9 cellular contexts compared by ENCODE assay signal in the genomic region with DNA sequence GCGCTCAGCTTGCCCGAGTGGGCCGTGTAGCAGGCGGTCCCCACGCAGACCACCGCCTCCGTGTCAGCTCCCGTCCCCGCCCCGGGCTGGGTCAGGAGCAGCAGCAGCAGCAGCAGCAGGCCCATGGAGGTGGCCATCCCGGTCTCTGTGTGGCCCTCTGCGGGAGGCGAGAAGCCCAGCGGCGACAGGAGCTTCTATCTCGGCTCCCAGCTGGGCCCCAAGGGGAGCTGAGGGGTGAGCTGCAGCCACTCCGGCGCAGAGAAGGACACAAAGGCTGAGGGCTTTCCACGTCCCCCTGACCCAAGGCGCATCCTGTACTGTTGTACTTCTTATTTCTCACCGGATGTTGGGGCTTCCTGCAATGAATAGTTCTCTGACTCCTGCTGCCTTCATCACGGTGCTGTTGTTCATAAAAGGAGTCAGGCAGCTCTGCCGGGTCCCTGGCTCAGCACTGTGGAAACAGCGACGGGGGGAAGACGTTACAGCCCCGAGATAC. TPM values are rescaled to one million over a fixed set of nuclear protein-coding genes. Genes with fewer than 3 reads are reported as not detected.
A peak's percentile ranks its signal among the peaks of the same experiment; 100 is the strongest.
DNase-seq lines count a peak whose midpoint lies in the region; ATAC-seq, FAIRE-seq and TF ChIP-seq lines count a peak whose summit lies in the region.
"Had no signal": no experiment of that assay in that cellular context is flagged by ENCODE, and none has a peak within 500 bp of the region (broad histone marks: within the 10 kb centered on the region; RNA-seq: fewer than 3 reads in every experiment).

A gene with protein sequence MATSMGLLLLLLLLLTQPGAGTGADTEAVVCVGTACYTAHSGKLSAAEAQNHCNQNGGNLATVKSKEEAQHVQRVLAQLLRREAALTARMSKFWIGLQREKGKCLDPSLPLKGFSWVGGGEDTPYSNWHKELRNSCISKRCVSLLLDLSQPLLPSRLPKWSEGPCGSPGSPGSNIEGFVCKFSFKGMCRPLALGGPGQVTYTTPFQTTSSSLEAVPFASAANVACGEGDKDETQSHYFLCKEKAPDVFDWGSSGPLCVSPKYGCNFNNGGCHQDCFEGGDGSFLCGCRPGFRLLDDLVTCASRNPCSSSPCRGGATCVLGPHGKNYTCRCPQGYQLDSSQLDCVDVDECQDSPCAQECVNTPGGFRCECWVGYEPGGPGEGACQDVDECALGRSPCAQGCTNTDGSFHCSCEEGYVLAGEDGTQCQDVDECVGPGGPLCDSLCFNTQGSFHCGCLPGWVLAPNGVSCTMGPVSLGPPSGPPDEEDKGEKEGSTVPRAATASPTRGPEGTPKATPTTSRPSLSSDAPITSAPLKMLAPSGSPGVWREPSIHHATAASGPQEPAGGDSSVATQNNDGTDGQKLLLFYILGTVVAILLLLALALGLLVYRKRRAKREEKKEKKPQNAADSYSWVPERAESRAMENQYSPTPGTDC (minus strand): TSS at position 269 of the 496 bp plus-strand sequence. CDS start 132 bp downstream, at position 137.

- peak within 1 kb of the TSS; percentile 9 to 12 for H3K4me3 ChIP-seq in prostate gland

- H3K9me3 ChIP-seq in prostate gland: no peaks in the 10 kb centered on the region

- H3K27ac ChIP-seq in prostate gland: peak within 1 kb of the TSS; percentile 42 to 57
- H3K27ac ChIP-seq: HL-60 had no signal

- H3K4me1 ChIP-seq in prostate gland (replicated peaks): no peaks in the 10 kb centered on the region

- FAIRE-seq in HTR-8/SVneo (lab: Jason Lieb, UNC): no peak

- intact Hi-C loops in prostate gland (cut with DNase I): no loop called here

- TF ChIP-seq POLR2A in prostate gland (IDR thresholded peaks at IDR 0.05): no peak

- TF ChIP-seq CTCF in prostate gland (IDR thresholded peaks at IDR 0.05): no peak

- H3K36me3 ChIP-seq in prostate gland: no peaks in the 10 kb centered on the region

- peak; percentile 63 for DNase-seq in NCI-H146 treated with DMSO at 0.1 percent for 48 hours (lab: John Stamatoyannopoulos, UW; ENCODE audit: unreplicated experiment)
- DNase-seq in fibroblast of peridontal ligament (ENCODE audit: extremely low read depth): peak; percentile 11
- DNase-seq in prostate gland (ENCODE audit: low spot score): no peak
- DNase-seq in NCI-H69 (lab: John Stamatoyannopoulos, UW): no peak
- no peak for DNase-seq in HTR-8/SVneo (ENCODE audit: insufficient read length, low spot score)

- H3K27me3 ChIP-seq in prostate gland (replicated peaks; ENCODE audit: insufficient read depth): no peaks in the 10 kb centered on the region

- 65% methylated on average over 27 of the region's 27 CpGs for WGBS in prostate gland

- ATAC-seq in GM18873 (IDR thresholded peaks at IDR 0.05; ENCODE audit: low FRiP score, unreplicated experiment): peak; percentile 64
- no peak for ATAC-seq in HG02852 (IDR thresholded peaks at IDR 0.05; ENCODE audit: unreplicated experiment)
- ATAC-seq in HG02798 (IDR thresholded peaks at IDR 0.05; ENCODE audit: poor library complexity, unreplicated experiment): no peak

RNA-seq across cellular contexts. Expression of the gene that starts here (rescaled TPM):
- total RNA-seq in prostate gland: 10 to 100 TPM; 13.9 to 31.1 TPM

Comparison
In these comparisons a context has a peak if more than half of its experiments do, and no peak if none do; other contexts are left out.
1. DNase-seq: peak in NCI-H146 treated with DMSO at 0.1 percent for 48 hours (single experiment) and fibroblast of peridontal ligament (single experiment); none in prostate gland (single experiment), NCI-H69 (single experiment) and HTR-8/SVneo (single experiment).